Comparison of ENCODE assay signal across 9 cellular contexts in genomic region chr6:11824986-11825385, GRCh38.
A peak's percentile ranks its signal among the peaks of the same experiment; 100 is the strongest.
DNase-seq lines count a peak whose midpoint lies in the region; ATAC-seq lines count a peak whose summit lies in the region.
"Had no signal": no experiment of that assay in that cellular context is flagged by ENCODE, and none has a peak within 500 bp of the region (broad histone marks: within the 10 kb centered on the region; RNA-seq: fewer than 3 reads in every experiment).

No MANE protein-coding gene starts in this region.

- no peaks in the 10 kb centered on the region for H3K27me3 Mint-ChIP-seq in activated naive CD8-positive, alpha-beta T cell

- peak overlapping the region; percentile 61 for H3K27ac Mint-ChIP-seq in activated naive CD8-positive, alpha-beta T cell

- H3K4me3 Mint-ChIP-seq in activated naive CD8-positive, alpha-beta T cell: peak overlapping the region; percentile 54

- ATAC-seq in GM19025 (IDR thresholded peaks at IDR 0.05; ENCODE audit: low read depth, unreplicated experiment) (peak; percentile 85), HG02973 (IDR thresholded peaks at IDR 0.05; ENCODE audit: unreplicated experiment) (peak; percentile 70)
- ATAC-seq: lower lobe of right lung had no signal

- H3K9me3 Mint-ChIP-seq in activated naive CD8-positive, alpha-beta T cell (ENCODE audit: low read depth): no peaks in the 10 kb centered on the region

- DNase-seq in CD1c-positive myeloid dendritic cell (ENCODE audit: extremely low spot score): peak; percentile 25
- DNase-seq in NCI-H2171 (lab: John Stamatoyannopoulos, UW): no peak
- no peak for DNase-seq in DMS 273 (lab: John Stamatoyannopoulos, UW; ENCODE audit: unreplicated experiment)
- no peak for DNase-seq in NCI-H446 (lab: John Stamatoyannopoulos, UW)
- no peak for DNase-seq in OCI-M1 (lab: John Stamatoyannopoulos, UW)
- DNase-seq: lower lobe of right lung had no signal

- H3K4me1 Mint-ChIP-seq in activated naive CD8-positive, alpha-beta T cell (ENCODE audit: low read depth): peaks cover 11% of the 10 kb centered on the region

- peaks cover under 1% of the 10 kb centered on the region for H3K36me3 Mint-ChIP-seq in activated naive CD8-positive, alpha-beta T cell
